Comparison of ENCODE assay signal across 10 cellular contexts in genomic region chr14:100747021-100747586, GRCh38. TPM values are rescaled to one million over a fixed set of nuclear protein-coding genes. Genes with fewer than 3 reads are reported as not detected.
DNase-seq lines count a peak whose midpoint lies in the region; ATAC-seq and TF ChIP-seq lines count a peak whose summit lies in the region.
"Had no signal": no experiment of that assay in that cellular context is flagged by ENCODE, and none has a peak within 500 bp of the region (broad histone marks: within the 10 kb centered on the region; RNA-seq: fewer than 3 reads in every experiment).

No MANE protein-coding gene starts in this region.

- H3K9ac ChIP-seq in mesenchymal stem cell (ENCODE audit: low read length) = peak overlapping the region; percentile 36

- H4K8ac ChIP-seq in mesenchymal stem cell (ENCODE audit: low read length) = peak overlapping the region; percentile 1

- no peak overlapping the region for H2BK5ac ChIP-seq in mesenchymal stem cell (ENCODE audit: low read depth, low read length, poor library complexity, severe bottlenecking)

- no peaks in the 10 kb centered on the region for H3K27me3 ChIP-seq in brain microvascular endothelial cell (replicated peaks)
- H3K27me3 ChIP-seq in mesenchymal stem cell (ENCODE audit: control insufficient read depth in 1 of 2, insufficient read depth in 1 of 2, low read length in 2 of 2) = peaks cover 0 to 5% of the 10 kb centered on the region in 2 experiments

- peak overlapping the region; percentile 8 for H2AK5ac ChIP-seq in mesenchymal stem cell (ENCODE audit: low read length, severe bottlenecking)

- H4K91ac ChIP-seq in mesenchymal stem cell (ENCODE audit: low read length) = no peak overlapping the region

- no peak overlapping the region for H2BK15ac ChIP-seq in mesenchymal stem cell (ENCODE audit: low read depth, poor library complexity, severe bottlenecking)

- H3K79me1 ChIP-seq in mesenchymal stem cell (replicated peaks; ENCODE audit: low read length, poor library complexity, severe bottlenecking) = no peaks in the 10 kb centered on the region

- 66% methylated on average over 9 of the region's 9 CpGs for WGBS in mesenchymal stem cell

- H2BK120ac ChIP-seq in mesenchymal stem cell (ENCODE audit: low read depth, low read length) = no peak overlapping the region

- H3K27ac ChIP-seq in brain microvascular endothelial cell (no peak overlapping the region), mesenchymal stem cell (ENCODE audit: low read length, poor library complexity, severe bottlenecking) (peak overlapping the region; percentile 21)

- in situ Hi-C loops in brain microvascular endothelial cell (cut with HindIII; ENCODE audit: low pct_ligation_motif_present, low sequenced_read_pairs) = no loop called here

- H3K4ac ChIP-seq in mesenchymal stem cell (ENCODE audit: low read depth in 1 of 2, low read length in 2 of 2) = no peak overlapping the region

- H3K23ac ChIP-seq in mesenchymal stem cell (ENCODE audit: low read length in 2 of 2) = no peak overlapping the region

- no peak overlapping the region for H3K4me2 ChIP-seq in mesenchymal stem cell (ENCODE audit: low read length, poor library complexity, severe bottlenecking)

- ATAC-seq in HG03565 (IDR thresholded peaks at IDR 0.05; ENCODE audit: unreplicated experiment) = no peak
- no peak for ATAC-seq in HG03354 (IDR thresholded peaks at IDR 0.05; ENCODE audit: poor library complexity, severe bottlenecking, unreplicated experiment)
- ATAC-seq in HG02885 (IDR thresholded peaks at IDR 0.05; ENCODE audit: poor library complexity, unreplicated experiment) = no peak
- no peak for ATAC-seq in GM21390 (IDR thresholded peaks at IDR 0.05; ENCODE audit: unreplicated experiment)

- H3K4me1 ChIP-seq in mesenchymal stem cell (ENCODE audit: control insufficient read depth, insufficient read depth, low read depth, low read length) = peaks cover 3% of the 10 kb centered on the region

- DNase-seq in EL (peak; percentile 88), NCI-H1694 (lab: John Stamatoyannopoulos, UW) (peak; percentile 81), brain microvascular endothelial cell (peak; percentile 73), mesenchymal stem cell (peak; percentile 96)
- DNase-seq: activated T-cell treated with anti-CD3 and anti-CD28 coated beads, Interleukin-2, amount 50 U/mL, for 4 hours; hypothalamus had no signal

- H3K4me3 ChIP-seq in brain microvascular endothelial cell (ENCODE audit: low read depth, low read length) (no peak overlapping the region), mesenchymal stem cell (ENCODE audit: insufficient read depth in 1 of 2, low read depth in 1 of 2, low read length in 2 of 2) (no peak overlapping the region)

- TF ChIP-seq CTCF in brain microvascular endothelial cell (IDR thresholded peaks at IDR 0.05; ENCODE audit: low read depth, low read length, missing control alignments) = no peak

- no peaks in the 10 kb centered on the region for H3K9me3 ChIP-seq in mesenchymal stem cell (ENCODE audit: control insufficient read depth, low read length)

- no peak overlapping the region for H3K14ac ChIP-seq in mesenchymal stem cell (ENCODE audit: low read length in 2 of 2)

- H3K36me3 ChIP-seq in brain microvascular endothelial cell (replicated peaks) (no peaks in the 10 kb centered on the region), mesenchymal stem cell (ENCODE audit: control insufficient read depth in 1 of 2, insufficient read depth in 2 of 2, low read depth in 1 of 2, low read length in 2 of 2) (no peaks in the 10 kb centered on the region)

- H2BK12ac ChIP-seq in mesenchymal stem cell (ENCODE audit: low read length in 2 of 2) = no peak overlapping the region

- H2AFZ ChIP-seq in mesenchymal stem cell (ENCODE audit: low read depth, low read length) = no peak overlapping the region

- H3K18ac ChIP-seq in mesenchymal stem cell (ENCODE audit: low read depth in 1 of 2, low read length in 2 of 2) = peak overlapping the region in 1 of 2 experiments; percentile 61

RNA-seq across cellular contexts. Expression of gene DLK1, which starts 20.4 kb away (rescaled TPM):
- polyA plus RNA-seq in mesenchymal stem cell (2013, experiment 1 of 2) = 80.9 TPM
- 81.8 TPM for polyA plus RNA-seq in mesenchymal stem cell (2013, experiment 2 of 2)
